3 cellular contexts compared by ENCODE assay signal in genomic region chr17:79095345-79096055, GRCh38.
TF ChIP-seq lines count a peak whose summit lies in the region.

No MANE protein-coding gene starts in this region.

TF ChIP-seq in HepG2, 621 proteins besides CTCF, POLR2A, EP300 and RAD21:
- TF ChIP-seq EZH2 (conservative IDR thresholded peaks at IDR 0.05; ENCODE audit: low read depth, low read length) = peak; percentile 67; the same call in 1 of the 2 replicates
- TF ChIP-seq SRSF4 (IDR thresholded peaks at IDR 0.05; ENCODE audit: low read depth, low read length, poor library complexity, severe bottlenecking) = no peak

TF ChIP-seq in HEK293, 187 proteins besides CTCF, POLR2A, EP300 and RAD21:
- peak; percentile 71; the same call in 1 of the 2 replicates for TF ChIP-seq SCRT1 (tag by site-specific recombination; IDR thresholded peaks at IDR 0.05; ENCODE audit: borderline replicate concordance)
- TF ChIP-seq OSR2 (tag by site-specific recombination; IDR thresholded peaks at IDR 0.05) = no peak
- no peak for TF ChIP-seq ZNF146 (tag by site-specific recombination; IDR thresholded peaks at IDR 0.05)
- TF ChIP-seq ZFHX2 (tag by site-specific recombination; conservative IDR thresholded peaks at IDR 0.05) = peak; percentile 45; the same call in 1 of the 2 replicates
- no peak for TF ChIP-seq ZSCAN23 (tag by site-specific recombination; IDR thresholded peaks at IDR 0.05)
- 0 out of 2 replicates have a peak, but pooled peaks have one; percentile 48 for TF ChIP-seq ZNF600 (tag by site-specific recombination; IDR thresholded peaks at IDR 0.05)
- peak; percentile 91 for TF ChIP-seq SCRT2 (tag by site-specific recombination; IDR thresholded peaks at IDR 0.05)
- peak; percentile 59 for TF ChIP-seq EGR2 (tag by site-specific recombination; IDR thresholded peaks at IDR 0.05; ENCODE audit: low read depth)
- TF ChIP-seq ZNF24 (tag by site-specific recombination; IDR thresholded peaks at IDR 0.05) = peak; percentile 75
- peak; percentile 24; the same call in 1 of the 2 replicates for TF ChIP-seq GLIS2 (tag by site-specific recombination; IDR thresholded peaks at IDR 0.05)
- 0 out of 2 replicates have a peak, but pooled peaks have one; percentile 32 for TF ChIP-seq KLF1 (tag by site-specific recombination; IDR thresholded peaks at IDR 0.05)

TF ChIP-seq in WTC11, 78 proteins besides CTCF, POLR2A, EP300 and RAD21:
- TF ChIP-seq ZNF416 (CRISPR knock-in tag; IDR thresholded peaks at IDR 0.05) (no peak), ZNF317 (CRISPR knock-in tag; IDR thresholded peaks at IDR 0.05; ENCODE audit: borderline replicate concordance, low read depth) (no peak), ETV6 (CRISPR knock-in tag; IDR thresholded peaks at IDR 0.05) (no peak), KAT7 (CRISPR knock-in tag; IDR thresholded peaks at IDR 0.05; ENCODE audit: borderline replicate concordance) (no peak), AR (CRISPR knock-in tag; IDR thresholded peaks at IDR 0.05) (no peak), FOXP1 (CRISPR knock-in tag; IDR thresholded peaks at IDR 0.05; ENCODE audit: borderline replicate concordance) (no peak), ERG (CRISPR knock-in tag; IDR thresholded peaks at IDR 0.05) (no peak), ZNF281 (CRISPR knock-in tag; IDR thresholded peaks at IDR 0.05) (no peak)
